In the genomic region with DNA sequence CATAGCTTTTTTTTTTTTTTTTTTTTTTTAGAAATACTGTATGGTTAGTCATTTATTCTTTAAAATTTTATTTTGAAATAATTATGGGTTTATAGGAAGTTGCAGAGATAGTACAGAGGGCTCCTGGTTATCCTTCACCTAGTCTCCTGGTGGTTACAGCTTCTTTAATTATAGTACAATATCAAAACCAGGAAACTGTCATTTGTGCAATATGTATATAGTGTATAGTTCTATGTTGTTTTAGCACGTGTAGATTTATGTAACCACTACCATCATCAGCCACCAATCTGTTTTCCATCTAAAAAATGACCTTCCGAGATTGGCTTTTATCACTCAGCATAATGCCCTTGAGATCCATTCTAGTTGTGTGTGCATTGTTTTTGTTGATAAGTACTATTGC, we compare ENCODE assay signal across 10 cellular contexts. TPM values are rescaled to one million over a fixed set of nuclear protein-coding genes. Genes with fewer than 3 reads are reported as not detected.
"Had no signal": no experiment of that assay in that cellular context is flagged by ENCODE, and none has a peak within 500 bp of the region (broad histone marks: within the 10 kb centered on the region; RNA-seq: fewer than 3 reads in every experiment).

No MANE protein-coding gene starts in this region.

- H3K36me3 ChIP-seq: HAP-1 had no signal

- DNase-seq: GM23248, GOT3, H7, HFFc6, IMR-90 had no signal

- ATAC-seq: HCT116, K562 had no signal

- H3K4me3 Mint-ChIP-seq: HFFc6 had no signal

- H3K27ac Mint-ChIP-seq: HFFc6 had no signal

- H3K4me3 ChIP-seq: GM23248, HAP-1, K562 had no signal

RNA-seq across cellular contexts. Expression of a gene that starts 54.7 kb away (rescaled TPM):
- total RNA-seq: GM23248, H4, HFFc6, HT-29, IMR-90, K562 had no signal
